Comparison of ENCODE assay signal across 31 cellular contexts in the genomic region with DNA sequence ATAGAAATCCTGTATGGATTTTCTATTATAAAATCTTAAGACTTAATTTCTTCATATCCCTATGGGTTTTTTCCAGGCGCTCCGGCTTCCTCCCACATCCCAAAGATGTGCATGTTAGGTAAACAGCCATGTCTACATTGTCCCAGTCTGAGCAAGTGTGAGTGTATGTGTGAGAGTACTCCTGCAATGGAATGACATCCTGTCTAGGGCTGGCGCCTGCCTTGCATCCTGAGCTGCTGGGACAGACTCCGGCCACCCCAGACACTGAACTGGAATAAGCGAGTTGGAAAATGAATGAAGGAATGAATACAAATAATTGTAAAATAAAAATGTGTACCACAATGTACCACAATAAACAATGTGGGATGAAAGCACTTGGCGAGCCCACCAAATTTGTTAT.
"Had no signal": no experiment of that assay in that cellular context is flagged by ENCODE, and none has a peak within 500 bp of the region (broad histone marks: within the 10 kb centered on the region; RNA-seq: fewer than 3 reads in every experiment).

No MANE protein-coding gene starts in this region.

- ATAC-seq: activated CD4-positive, alpha-beta T cell treated with anti-CD3 and anti-CD28 coated beads for 36 hours; activated CD4-positive, CD25-positive, alpha-beta regulatory T cell treated with anti-CD3 and anti-CD28 coated beads, Interleukin-2, amount 50 U/mL, for 24 hours; activated CD8-positive, alpha-beta T cell treated with anti-CD3 and anti-CD28 coated beads, Interleukin-2, amount 10 ng/mL, durations not matched to agents 7 days and 5 days; activated T-cell treated with anti-CD3 and anti-CD28 coated beads, Interleukin-2, amount 50 U/mL, for 4 hours; Right ventricle myocardium inferior had no signal

- H2AFZ ChIP-seq: PC-9 had no signal

- H3K27ac ChIP-seq: breast epithelium, KMS-11, PC-9, RWPE1 had no signal

- H3K4me1 ChIP-seq: breast epithelium had no signal

- H3K9ac ChIP-seq: KMS-11 had no signal

- H3K4me2 ChIP-seq: KMS-11, PC-9 had no signal

- H3K27ac Mint-ChIP-seq: activated CD4-positive, alpha-beta T cell treated with anti-CD3 and anti-CD28 coated beads for 36 hours; activated CD4-positive, alpha-beta T cell treated with anti-CD3 and anti-CD28 coated beads, Interleukin-2, amount 10 ng/mL, durations not matched to agents 7 days and 5 days; activated CD8-positive, alpha-beta T cell treated with anti-CD3 and anti-CD28 coated beads, Interleukin-2, amount 10 ng/mL, durations not matched to agents 7 days and 5 days; activated naive CD4-positive, alpha-beta T cell treated with anti-CD3 and anti-CD28 coated beads for 36 hours; activated naive CD8-positive, alpha-beta T cell treated with anti-CD3 and anti-CD28 coated beads for 36 hours; activated T-helper 1 cell treated with anti-CD3 and anti-CD28 coated beads, Interleukin-12 subunit alpha, Interleukin-12 subunit beta, Interleukin-2, Interleukin-4 antibody, amounts not matched to agents 30 ng/mL and 10 ng/mL and 1 ng/mL, durations not matched to agents 14 hours and 24 hours and 36 hours; T-helper 1 cell treated with Interleukin-12 subunit alpha and Interleukin-12 subunit beta and Interleukin-4 antibody, amounts not matched to agents 30 μg/mL and 1 μg/mL, for 36 hours; T-helper 2 cell treated with Interferon-gamma antibody and Interleukin-4, amounts not matched to agents 5 μg/mL and 100 μg/mL, for 36 hours had no signal

- H3K9me3 ChIP-seq: breast epithelium had no signal

- H3K36me3 ChIP-seq: breast epithelium had no signal

- DNase-seq: activated CD4-positive, alpha-beta T cell treated with anti-CD3 and anti-CD28 coated beads for 36 hours; activated CD4-positive, alpha-beta T cell treated with anti-CD3 and anti-CD28 coated beads, Interleukin-2, amount 10 ng/mL, durations not matched to agents 7 days and 5 days; activated CD4-positive, alpha-beta T cell treated with anti-CD3 and anti-CD28 coated beads, Interleukin-2, amount 50 U/mL, for 48 hours; activated CD8-positive, alpha-beta T cell treated with anti-CD3 and anti-CD28 coated beads, Interleukin-2, amount 10 ng/mL, durations not matched to agents 7 days and 5 days; activated gamma-delta T cell treated with Interleukin-2 at 50 U/mL for 16 hours; activated naive CD4-positive, alpha-beta T cell treated with anti-CD3 and anti-CD28 coated beads for 36 hours; activated naive CD8-positive, alpha-beta T cell treated with anti-CD3 and anti-CD28 coated beads for 36 hours; activated T-cell treated with anti-CD3 and anti-CD28 coated beads for 4 hours; activated T-cell treated with anti-CD3 and anti-CD28 coated beads, Interleukin-2, amount 50 U/mL, for 4 hours; amniotic stem cell; aorta; NCI-H1105; NCI-H1417 treated with DMSO at 0.1 percent for 48 hours; NCI-H187 treated with DMSO at 0.1 percent for 48 hours; NCI-H2081; NCI-H2171 treated with DMSO at 0.1 percent for 48 hours; NCI-H2227 treated with DMSO at 0.1 percent for 48 hours; NCI-H446 treated with DMSO at 0.1 percent for 48 hours; NCI-H524; PC-9; SIG-M5 had no signal

- H3K4me3 ChIP-seq: breast epithelium, PC-9 had no signal

- H3K27me3 Mint-ChIP-seq: activated CD4-positive, alpha-beta T cell treated with anti-CD3 and anti-CD28 coated beads for 36 hours; activated CD4-positive, alpha-beta T cell treated with anti-CD3 and anti-CD28 coated beads, Interleukin-2, amount 10 ng/mL, durations not matched to agents 7 days and 5 days; activated naive CD8-positive, alpha-beta T cell treated with anti-CD3 and anti-CD28 coated beads for 36 hours had no signal

- H3K27me3 ChIP-seq: breast epithelium had no signal

- H3K4me3 Mint-ChIP-seq: activated CD4-positive, alpha-beta T cell treated with anti-CD3 and anti-CD28 coated beads for 36 hours; activated CD4-positive, alpha-beta T cell treated with anti-CD3 and anti-CD28 coated beads, Interleukin-2, amount 10 ng/mL, durations not matched to agents 7 days and 5 days; activated CD8-positive, alpha-beta T cell treated with anti-CD3 and anti-CD28 coated beads, Interleukin-2, amount 10 ng/mL, durations not matched to agents 7 days and 5 days; activated naive CD4-positive, alpha-beta T cell treated with anti-CD3 and anti-CD28 coated beads for 36 hours; activated naive CD8-positive, alpha-beta T cell treated with anti-CD3 and anti-CD28 coated beads for 36 hours; activated T-cell treated with anti-CD3 and anti-CD28 coated beads, Interleukin-2, amount 50 U/mL, for 4 hours; activated T-helper 1 cell treated with anti-CD3 and anti-CD28 coated beads, Interleukin-12 subunit alpha, Interleukin-12 subunit beta, Interleukin-2, Interleukin-4 antibody, amounts not matched to agents 30 ng/mL and 10 ng/mL and 1 ng/mL, durations not matched to agents 14 hours and 24 hours and 36 hours; T-helper 1 cell treated with Interleukin-12 subunit alpha and Interleukin-12 subunit beta and Interleukin-4 antibody, amounts not matched to agents 30 μg/mL and 1 μg/mL, for 36 hours; T-helper 2 cell treated with Interferon-gamma antibody and Interleukin-4, amounts not matched to agents 5 μg/mL and 100 μg/mL, for 36 hours had no signal

- FAIRE-seq: RCC 7860, TTC549 had no signal

- H3K9me3 Mint-ChIP-seq: activated CD4-positive, alpha-beta T cell treated with anti-CD3 and anti-CD28 coated beads, Interleukin-2, amount 10 ng/mL, durations not matched to agents 7 days and 5 days; activated T-helper 1 cell treated with anti-CD3 and anti-CD28 coated beads, Interleukin-12 subunit alpha, Interleukin-12 subunit beta, Interleukin-2, Interleukin-4 antibody, amounts not matched to agents 30 ng/mL and 10 ng/mL and 1 ng/mL, durations not matched to agents 14 hours and 24 hours and 36 hours; T-helper 1 cell treated with Interleukin-12 subunit alpha and Interleukin-12 subunit beta and Interleukin-4 antibody, amounts not matched to agents 30 μg/mL and 1 μg/mL, for 36 hours; T-helper 2 cell treated with Interferon-gamma antibody and Interleukin-4, amounts not matched to agents 5 μg/mL and 100 μg/mL, for 36 hours had no signal
